Comparison of ENCODE assay signal across 18 cellular contexts in the genomic region with DNA sequence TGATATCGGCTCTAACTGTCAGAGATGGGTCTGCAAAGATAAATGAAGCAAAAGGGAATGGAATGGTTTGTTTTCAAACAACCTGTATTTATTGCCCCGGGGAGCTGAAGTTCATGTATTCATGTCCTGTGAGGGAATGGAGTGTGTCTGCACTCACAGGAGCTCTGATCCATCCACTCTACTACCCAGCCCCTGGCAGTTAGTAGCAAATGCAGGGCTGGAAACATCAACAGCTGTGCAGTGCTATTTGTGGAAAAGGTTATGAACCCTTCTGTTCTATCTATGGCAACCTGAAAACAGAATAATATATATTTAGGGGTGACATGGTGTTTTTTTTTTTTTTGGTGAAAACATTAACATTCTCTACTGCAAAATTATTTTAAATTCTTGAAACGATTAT.
DNase-seq lines count a peak whose midpoint lies in the region; ATAC-seq and TF ChIP-seq lines count a peak whose summit lies in the region.
"Had no signal": no experiment of that assay in that cellular context is flagged by ENCODE, and none has a peak within 500 bp of the region (broad histone marks: within the 10 kb centered on the region; RNA-seq: fewer than 3 reads in every experiment).

No MANE protein-coding gene starts in this region.

- H3K9ac ChIP-seq in BLaER1: no peak overlapping the region

- no peak overlapping the region for H3K27ac ChIP-seq in BLaER1
- H3K27ac ChIP-seq in VCaP: peak overlapping the region; percentile 46
- H3K27ac ChIP-seq: A549, HL-60, SJSA1 had no signal

- TF ChIP-seq CTCF in VCaP (conservative IDR thresholded peaks at IDR 0.05): no peak

- H3K4me3 ChIP-seq in BLaER1: no peak overlapping the region
- H3K4me3 ChIP-seq: A549, SJSA1 had no signal

- H3K27me3 ChIP-seq in BLaER1: no peaks in the 10 kb centered on the region
- H3K27me3 ChIP-seq: SJSA1 had no signal

- no peaks in the 10 kb centered on the region for H3K9me3 ChIP-seq in BLaER1
- H3K9me3 ChIP-seq: A549, SJSA1 had no signal

- H4K20me1 ChIP-seq in BLaER1: no peaks in the 10 kb centered on the region

- H3K4me1 ChIP-seq in BLaER1: peaks cover 6% of the 10 kb centered on the region; the same call in 1 of the 2 replicates
- H3K4me1 ChIP-seq: A549, SJSA1 had no signal

- TF ChIP-seq POLR2A in GM18505 (IDR thresholded peaks at IDR 0.05; ENCODE audit: borderline replicate concordance, extremely low read depth, insufficient read depth, insufficient read length): no peak

- ATAC-seq in GM18505 (IDR thresholded peaks at IDR 0.05; ENCODE audit: unreplicated experiment): no peak
- ATAC-seq: A549, HCT116 had no signal

- H3K4me2 ChIP-seq in BLaER1: peak overlapping the region; percentile 27
- H3K4me2 ChIP-seq: A549 had no signal

- no peaks in the 10 kb centered on the region for H3K36me3 ChIP-seq in BLaER1
- H3K36me3 ChIP-seq: SJSA1 had no signal

- peak; percentile 53 for DNase-seq in DMS 273 treated with DMSO at 0.1 percent for 48 hours (lab: John Stamatoyannopoulos, UW)
- DNase-seq in NCI-H2171 treated with DMSO at 0.1 percent for 48 hours (lab: John Stamatoyannopoulos, UW): peak; percentile 77
- no peak for DNase-seq in activated effector memory CD4-positive, alpha-beta T cell treated with Interleukin-2 at 50 U/mL for 16 hours
- no peak for DNase-seq in UCSD-AML1 (lab: John Stamatoyannopoulos, UW; ENCODE audit: unreplicated experiment)
- DNase-seq in DMS153 (lab: John Stamatoyannopoulos, UW): no peak
- DNase-seq: AML-193; C1 segment of cervical spinal cord; CD4-positive, alpha-beta memory T cell; COR-L47; GF-D8; OCI-M1 had no signal

Comparison
In these comparisons a context has a peak if more than half of its experiments do, and no peak if none do; other contexts are left out.
1. DNase-seq: peak in DMS 273 treated with DMSO at 0.1 percent for 48 hours (single experiment) and NCI-H2171 treated with DMSO at 0.1 percent for 48 hours (single experiment); none in activated effector memory CD4-positive, alpha-beta T cell treated with Interleukin-2 at 50 U/mL for 16 hours (single experiment), UCSD-AML1 (single experiment) and DMS153 (single experiment).